Comparison of ENCODE assay signal across 2 cellular contexts in genomic region chr4:164011791-164012190, GRCh38.
TF ChIP-seq lines count a peak whose summit lies in the region.

No MANE protein-coding gene starts in this region.

TF ChIP-seq in HepG2, 621 proteins besides CTCF, POLR2A, EP300 and RAD21 (continued from another document):
- TF ChIP-seq ZNF18 (CRISPR knock-in tag; IDR thresholded peaks at IDR 0.05; ENCODE audit: insufficient replicate concordance) (no peak), E2F2 (CRISPR knock-in tag; IDR thresholded peaks at IDR 0.05; ENCODE audit: borderline replicate concordance) (no peak), ZNF280D (CRISPR knock-in tag; IDR thresholded peaks at IDR 0.05) (no peak), ZNF446 (CRISPR knock-in tag; IDR thresholded peaks at IDR 0.05) (no peak), TCF7L2 (IDR thresholded peaks at IDR 0.05; ENCODE audit: low read depth, low read length) (no peak), SKIL (CRISPR knock-in tag; IDR thresholded peaks at IDR 0.05; ENCODE audit: borderline replicate concordance) (no peak), ATF1 (CRISPR knock-in tag; IDR thresholded peaks at IDR 0.05) (no peak), PITX1 (CRISPR knock-in tag; IDR thresholded peaks at IDR 0.05) (no peak), ELF4 (CRISPR knock-in tag; IDR thresholded peaks at IDR 0.05; ENCODE audit: borderline replicate concordance) (no peak)

TF ChIP-seq in SK-N-SH, 30 proteins besides CTCF, POLR2A, EP300 and RAD21 (continued from another document):
- TF ChIP-seq REST (IDR thresholded peaks at IDR 0.05; ENCODE audit: low read depth, low read length) (no peak), CHD2 (IDR thresholded peaks at IDR 0.05; ENCODE audit: low read length, partially characterized antibody) (no peak), RXRA (IDR thresholded peaks at IDR 0.05; ENCODE audit: borderline replicate concordance, low read depth) (no peak), FOSL2 (IDR thresholded peaks at IDR 0.05; ENCODE audit: borderline replicate concordance, low read depth) (no peak), MAX (IDR thresholded peaks at IDR 0.05; ENCODE audit: low read depth) (no peak), USF1 (IDR thresholded peaks at IDR 0.05; ENCODE audit: borderline replicate concordance, low read depth) (no peak), MXI1 (IDR thresholded peaks at IDR 0.05; ENCODE audit: low read depth, low read length) (no peak), NFIC (IDR thresholded peaks at IDR 0.05; ENCODE audit: borderline replicate concordance) (no peak), POLR2AphosphoS5 (IDR thresholded peaks at IDR 0.05; ENCODE audit: low read depth, low read length) (no peak)
